ENCODE assay signal across 1 cellular context in the genomic region with DNA sequence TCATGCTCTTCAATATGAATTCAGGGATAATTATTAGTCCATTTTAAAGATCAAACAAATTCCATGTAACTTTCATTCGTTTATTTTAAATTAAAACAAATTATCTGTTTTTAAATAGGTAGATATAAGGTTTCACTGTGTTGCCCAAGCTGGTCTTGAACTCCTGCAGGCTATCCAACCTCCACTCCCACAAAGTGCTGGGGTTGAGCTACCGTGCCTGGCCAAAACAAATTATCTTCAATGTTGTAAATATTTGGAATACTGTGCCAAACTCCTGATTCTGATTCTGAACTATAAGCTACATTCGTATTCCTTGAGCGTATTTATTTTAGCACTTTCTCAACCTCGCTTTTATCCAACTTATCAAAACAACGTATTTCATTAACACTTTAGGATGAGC.
TF ChIP-seq lines count a peak whose summit lies in the region.

No MANE protein-coding gene starts in this region.

TF ChIP-seq in HepG2, 621 proteins besides CTCF, POLR2A, EP300 and RAD21:
- TF ChIP-seq POLR2G (IDR thresholded peaks at IDR 0.05; ENCODE audit: low read depth, low read length) (no peak), ETV6 (CRISPR knock-in tag; conservative IDR thresholded peaks at IDR 0.05) (no peak), ATF5 (CRISPR knock-in tag; IDR thresholded peaks at IDR 0.05; ENCODE audit: low read depth) (no peak), BCLAF1 (IDR thresholded peaks at IDR 0.05) (no peak), MTF1 (CRISPR knock-in tag; IDR thresholded peaks at IDR 0.05) (no peak), DRAP1 (CRISPR knock-in tag; IDR thresholded peaks at IDR 0.05) (no peak), CCDC6 (CRISPR knock-in tag; IDR thresholded peaks at IDR 0.05) (no peak), ZNF607 (CRISPR knock-in tag; IDR thresholded peaks at IDR 0.05; ENCODE audit: borderline replicate concordance) (no peak), PHF8 (CRISPR knock-in tag; IDR thresholded peaks at IDR 0.05) (no peak)
